24 cellular contexts compared by ENCODE assay signal in genomic region chr11:34953955-34954354, GRCh38.
"Had no signal": no experiment of that assay in that cellular context is flagged by ENCODE, and none has a peak within 500 bp of the region (broad histone marks: within the 10 kb centered on the region; RNA-seq: fewer than 3 reads in every experiment).

No MANE protein-coding gene starts in this region.

- H3K27ac ChIP-seq: Peyer's patch had no signal

- H3K27me3 ChIP-seq: Peyer's patch had no signal

- H3K27me3 Mint-ChIP-seq: activated B cell treated with CpG ODN at 0.5 μM for 24 hours; activated naive CD8-positive, alpha-beta T cell; central memory CD8-positive, alpha-beta T cell; T-helper 17 cell had no signal

- H3K4me1 Mint-ChIP-seq: activated B cell treated with CpG ODN at 0.5 μM for 24 hours had no signal

- H3K9me3 ChIP-seq: Peyer's patch had no signal

- H3K27ac Mint-ChIP-seq: activated B cell treated with CpG ODN at 0.5 μM for 24 hours; activated naive CD4-positive, alpha-beta T cell treated with anti-CD3 and anti-CD28 coated beads for 36 hours; activated naive CD8-positive, alpha-beta T cell; T-helper 17 cell had no signal

- H3K4me3 Mint-ChIP-seq: activated B cell treated with CpG ODN at 0.5 μM for 24 hours; activated naive CD4-positive, alpha-beta T cell treated with anti-CD3 and anti-CD28 coated beads for 36 hours; activated naive CD8-positive, alpha-beta T cell; activated T-cell treated with anti-CD3 and anti-CD28 coated beads, Interleukin-2, amount 50 U/mL, for 4 hours; central memory CD8-positive, alpha-beta T cell; T-helper 17 cell had no signal

- ATAC-seq: T-helper 17 cell had no signal

- H3K4me1 ChIP-seq: Peyer's patch had no signal

- H3K36me3 ChIP-seq: Peyer's patch had no signal

- H3K4me3 ChIP-seq: Peyer's patch had no signal

- DNase-seq: activated B cell treated with CpG ODN at 0.5 μM for 24 hours; activated CD4-positive, alpha-beta T cell treated with anti-CD3 and anti-CD28 coated beads for 4 hours; activated CD4-positive, alpha-beta T cell treated with anti-CD3 and anti-CD28 coated beads, Interleukin-2, amount 50 U/mL, for 4 hours; activated CD8-positive, alpha-beta memory T cell treated with anti-CD3 and anti-CD28 coated beads for 24 hours; activated gamma-delta T cell; activated naive CD4-positive, alpha-beta T cell treated with anti-CD3 and anti-CD28 coated beads for 36 hours; activated T-cell treated with anti-CD3 and anti-CD28 coated beads, Interleukin-2, amount 50 U/mL, for 4 hours; anterior cingulate cortex; Karpas-422; MM.1S; NCI-H1105 treated with DMSO at 0.1 percent for 48 hours; NCI-H1436 treated with DMSO at 0.1 percent for 48 hours; NCI-H187; NCI-H2081; NCI-H510A treated with DMSO at 0.1 percent for 48 hours; NCI-H69; NK-92 treated with Interleukin-12 subunit alpha and Interleukin-12 subunit beta, amount 100 ng/mL, for 24 hours; OCI-M1; Peyer's patch; SIG-M5; T-helper 17 cell; T-helper 9 cell had no signal

- H3K9me3 Mint-ChIP-seq: activated B cell treated with CpG ODN at 0.5 μM for 24 hours; activated naive CD4-positive, alpha-beta T cell treated with anti-CD3 and anti-CD28 coated beads for 36 hours; activated T-cell treated with anti-CD3 and anti-CD28 coated beads, Interleukin-2, amount 50 U/mL, for 4 hours; central memory CD8-positive, alpha-beta T cell had no signal
